10 cellular contexts compared by ENCODE assay signal in the genomic region with DNA sequence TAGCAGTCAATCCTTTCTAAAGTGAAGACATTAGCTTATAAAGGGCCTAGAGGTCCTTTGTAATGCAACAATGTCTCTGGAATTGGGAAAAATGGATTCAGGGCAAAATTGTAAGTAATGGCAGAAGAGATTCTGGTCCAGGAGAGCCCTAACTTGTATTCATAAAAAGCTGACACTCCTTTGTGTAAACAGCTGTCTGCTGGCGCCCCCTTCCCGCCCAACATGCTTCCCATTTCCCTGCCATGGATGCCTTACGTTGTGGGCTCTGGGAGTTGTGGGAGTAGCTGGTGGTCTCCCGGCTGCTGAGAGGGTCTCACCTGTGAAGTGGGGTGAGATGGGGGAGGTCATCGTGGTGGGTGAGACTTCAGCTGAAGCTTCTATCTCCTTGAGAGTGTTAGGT. TPM values are rescaled to one million over a fixed set of nuclear protein-coding genes. Genes with fewer than 3 reads are reported as not detected.
A peak's percentile ranks its signal among the peaks of the same experiment; 100 is the strongest.
DNase-seq lines count a peak whose midpoint lies in the region; ATAC-seq, FAIRE-seq and TF ChIP-seq lines count a peak whose summit lies in the region.
"Had no signal": no experiment of that assay in that cellular context is flagged by ENCODE, and none has a peak within 500 bp of the region (broad histone marks: within the 10 kb centered on the region; RNA-seq: fewer than 3 reads in every experiment).

No MANE protein-coding gene starts in this region.

- FAIRE-seq in GM19239 (lab: Jason Lieb, UNC): no peak

- peak; percentile 27; the same call in 1 of the 2 replicates for ATAC-seq in WTC11

- H3K27me3 ChIP-seq in layer of hippocampus (ENCODE audit: control insufficient read depth, insufficient read depth, low read length) (no peaks in the 10 kb centered on the region), tibial artery (no peaks in the 10 kb centered on the region)

- H3K4me3 Mint-ChIP-seq in activated CD4-positive, alpha-beta T cell treated with anti-CD3 and anti-CD28 coated beads, Interleukin-2, amount 10 ng/mL, durations not matched to agents 7 days and 5 days: no peak overlapping the region
- no peak overlapping the region for H3K4me3 Mint-ChIP-seq in WTC11
- H3K4me3 Mint-ChIP-seq in activated T-cell treated with anti-CD3 and anti-CD28 coated beads, Interleukin-2, amount 50 U/mL, for 24 hours: no peak overlapping the region

- DNase-seq in activated CD4-positive, alpha-beta T cell treated with anti-CD3 and anti-CD28 coated beads, Interleukin-2, amount 10 ng/mL, durations not matched to agents 7 days and 5 days: no peak
- no peak for DNase-seq in activated CD4-positive, alpha-beta T cell treated with anti-CD3 and anti-CD28 coated beads, Interleukin-2, amount 50 U/mL, for 4 hours
- DNase-seq in WTC11 (ENCODE audit: low spot score): peak; percentile 51
- peak in 1 of 2 donors; percentile 46 for DNase-seq in tibial artery
- no peak for DNase-seq in GM19239 (ENCODE audit: insufficient read length, low spot score)
- no peak for DNase-seq in activated T-cell treated with anti-CD3 and anti-CD28 coated beads, Interleukin-2, amount 50 U/mL, for 24 hours
- DNase-seq in OCI-M2 (lab: John Stamatoyannopoulos, UW; ENCODE audit: unreplicated experiment): no peak
- DNase-seq: NCI-H510A; stimulated activated CD4-positive, alpha-beta T cell treated with anti-CD3 and anti-CD28 coated beads, Interleukin-4, amount 100 ng/mL, for 1 hour had no signal

- peaks cover 31% of the 10 kb centered on the region for H3K36me3 Mint-ChIP-seq in activated CD4-positive, alpha-beta T cell treated with anti-CD3 and anti-CD28 coated beads, Interleukin-2, amount 10 ng/mL, durations not matched to agents 7 days and 5 days (ENCODE audit: low read depth)
- H3K36me3 Mint-ChIP-seq in WTC11: no peaks in the 10 kb centered on the region; the same call in 1 of the 2 replicates
- peaks cover 20% of the 10 kb centered on the region for H3K36me3 Mint-ChIP-seq in activated T-cell treated with anti-CD3 and anti-CD28 coated beads, Interleukin-2, amount 50 U/mL, for 24 hours (ENCODE audit: low read depth)

- POLR2A ChIA-PET in activated CD4-positive, alpha-beta T cell treated with anti-CD3 and anti-CD28 coated beads, Interleukin-2, amount 10 ng/mL, durations not matched to agents 7 days and 5 days (lab: Charles Lee): no interaction called here
- POLR2A ChIA-PET in WTC11 (lab: Charles Lee): interaction anchor here (0.8 to 1.5 kb wide), 3 partner anchors 10 to 44 kb away, joined by 3 to 6 read pairs (median 4); partner anchors contain the start of genes LPAR5 and ZNF384

- no peak for TF ChIP-seq CTCF in WTC11 (IDR thresholded peaks at IDR 0.05)
- TF ChIP-seq CTCF in tibial artery (IDR thresholded peaks at IDR 0.05): peak; percentile 10 to 32

- H3K9me3 ChIP-seq in tibial artery: no peaks in the 10 kb centered on the region

- intact Hi-C loops in tibial artery (cut with DNase I; ENCODE audit: low total_unique reads): no loop called here

- H3K4me1 ChIP-seq in tibial artery: peaks cover 0 to 14% (median 5%) of the 10 kb centered on the region in 4 donors

- CTCF ChIA-PET in activated CD4-positive, alpha-beta T cell treated with anti-CD3 and anti-CD28 coated beads, Interleukin-2, amount 10 ng/mL, durations not matched to agents 7 days and 5 days (lab: Charles Lee): interaction anchor here (0.9 to 3.1 kb wide), 4 partner anchors 13 to 95 kb away, joined by 3 to 13 read pairs (median 4); no protein-coding TSS in a partner anchor
- CTCF ChIA-PET in WTC11 (lab: Charles Lee): interaction anchor here (0.5 to 6.2 kb wide), 19 partner anchors 10 to 174 kb away, joined by 3 to 111 read pairs (median 4); partner anchors contain the start of genes COPS7A, LPAR5, VAMP1 and ZNF384

- peak overlapping the region; percentile 19 for H3K27ac Mint-ChIP-seq in activated CD4-positive, alpha-beta T cell treated with anti-CD3 and anti-CD28 coated beads, Interleukin-2, amount 10 ng/mL, durations not matched to agents 7 days and 5 days
- H3K27ac Mint-ChIP-seq in WTC11: no peak overlapping the region
- H3K27ac Mint-ChIP-seq in activated T-cell treated with anti-CD3 and anti-CD28 coated beads, Interleukin-2, amount 50 U/mL, for 24 hours: no peak overlapping the region

- no peak overlapping the region for H3K4me3 ChIP-seq in tibial artery

- H3K36me3 ChIP-seq in tibial artery: peaks cover 13 to 21% (median 13%) of the 10 kb centered on the region in 3 donors

- peaks cover 12% of the 10 kb centered on the region for H3K4me1 Mint-ChIP-seq in activated CD4-positive, alpha-beta T cell treated with anti-CD3 and anti-CD28 coated beads, Interleukin-2, amount 10 ng/mL, durations not matched to agents 7 days and 5 days
- H3K4me1 Mint-ChIP-seq in WTC11: peaks cover 11% of the 10 kb centered on the region
- peaks cover 10% of the 10 kb centered on the region for H3K4me1 Mint-ChIP-seq in activated T-cell treated with anti-CD3 and anti-CD28 coated beads, Interleukin-2, amount 50 U/mL, for 24 hours (ENCODE audit: low read depth)

- H3K9me3 Mint-ChIP-seq in activated CD4-positive, alpha-beta T cell treated with anti-CD3 and anti-CD28 coated beads, Interleukin-2, amount 10 ng/mL, durations not matched to agents 7 days and 5 days: peaks cover 18% of the 10 kb centered on the region
- H3K9me3 Mint-ChIP-seq in WTC11: no peaks in the 10 kb centered on the region
- H3K9me3 Mint-ChIP-seq in activated T-cell treated with anti-CD3 and anti-CD28 coated beads, Interleukin-2, amount 50 U/mL, for 24 hours: peaks cover 14% of the 10 kb centered on the region

- peaks cover 15% of the 10 kb centered on the region for H3K27me3 Mint-ChIP-seq in activated CD4-positive, alpha-beta T cell treated with anti-CD3 and anti-CD28 coated beads, Interleukin-2, amount 10 ng/mL, durations not matched to agents 7 days and 5 days
- H3K27me3 Mint-ChIP-seq in WTC11 (ENCODE audit: low read depth): peaks cover 45% of the 10 kb centered on the region
- H3K27me3 Mint-ChIP-seq in activated T-cell treated with anti-CD3 and anti-CD28 coated beads, Interleukin-2, amount 50 U/mL, for 24 hours: no peaks in the 10 kb centered on the region

- H3K27ac ChIP-seq in layer of hippocampus (ENCODE audit: low read depth, low read length): peak overlapping the region; percentile 32
- H3K27ac ChIP-seq in tibial artery: no peak overlapping the region

TF ChIP-seq in WTC11, 78 proteins besides CTCF, POLR2A, EP300 and RAD21:
- TF ChIP-seq TCF7 (CRISPR knock-in tag; IDR thresholded peaks at IDR 0.05; ENCODE audit: low read depth) (no peak), CREB1 (CRISPR knock-in tag; IDR thresholded peaks at IDR 0.05) (no peak), NFE2L1 (CRISPR knock-in tag; IDR thresholded peaks at IDR 0.05) (no peak), STAT6 (CRISPR knock-in tag; conservative IDR thresholded peaks at IDR 0.05; ENCODE audit: low read depth) (no peak), ZNF317 (CRISPR knock-in tag; IDR thresholded peaks at IDR 0.05; ENCODE audit: borderline replicate concordance, low read depth) (no peak), OVOL2 (CRISPR knock-in tag; IDR thresholded peaks at IDR 0.05; ENCODE audit: borderline replicate concordance) (no peak)
TF ChIP-seq in WTC11: peak in this region for 0.

RNA-seq across cellular contexts. Expression of gene ACRBP, which starts 2.3 kb away (rescaled TPM):
- total RNA-seq in activated CD4-positive, alpha-beta T cell treated with anti-CD3 and anti-CD28 coated beads, Interleukin-2, amount 10 ng/mL, durations not matched to agents 7 days and 5 days: 1 to 10 TPM; 1.6 to 2.6 TPM
- total RNA-seq in WTC11 (2021): 2.1 to 4.2 TPM (median 3.2 TPM) in 3 replicates

RNA-seq across cellular contexts. Expression of gene LPAR5, which starts 9.1 kb away (rescaled TPM):
- 1 to 10 TPM; 6.2 to 6.6 TPM for total RNA-seq in activated CD4-positive, alpha-beta T cell treated with anti-CD3 and anti-CD28 coated beads, Interleukin-2, amount 10 ng/mL, durations not matched to agents 7 days and 5 days
- total RNA-seq in WTC11 (2021): 0.20 to 0.57 TPM (median 0.48 TPM) in 3 replicates

RNA-seq across cellular contexts. Expression of gene ING4, which starts 18.0 kb away (rescaled TPM):
- total RNA-seq in activated CD4-positive, alpha-beta T cell treated with anti-CD3 and anti-CD28 coated beads, Interleukin-2, amount 10 ng/mL, durations not matched to agents 7 days and 5 days: 10 to 100 TPM; 33.7 to 40.2 TPM
- total RNA-seq in WTC11 (2021): 23.0 to 27.4 TPM (median 26.7 TPM) in 3 replicates

RNA-seq across cellular contexts. Expression of gene CHD4, which starts 37.7 kb away (rescaled TPM):
- 100 to 1,000 TPM; 262 to 263 TPM for total RNA-seq in activated CD4-positive, alpha-beta T cell treated with anti-CD3 and anti-CD28 coated beads, Interleukin-2, amount 10 ng/mL, durations not matched to agents 7 days and 5 days
- 333 to 354 TPM (median 334 TPM) in 3 replicates for total RNA-seq in WTC11 (2021)

RNA-seq across cellular contexts. Expression of gene ZNF384, which starts 44.3 kb away (rescaled TPM):
- 10 to 100 TPM; 90.9 to 95.4 TPM for total RNA-seq in activated CD4-positive, alpha-beta T cell treated with anti-CD3 and anti-CD28 coated beads, Interleukin-2, amount 10 ng/mL, durations not matched to agents 7 days and 5 days
- 63.8 to 64.7 TPM (median 64.4 TPM) in 3 replicates for total RNA-seq in WTC11 (2021)
